Comparison of ENCODE assay signal across 8 cellular contexts in the genomic region with DNA sequence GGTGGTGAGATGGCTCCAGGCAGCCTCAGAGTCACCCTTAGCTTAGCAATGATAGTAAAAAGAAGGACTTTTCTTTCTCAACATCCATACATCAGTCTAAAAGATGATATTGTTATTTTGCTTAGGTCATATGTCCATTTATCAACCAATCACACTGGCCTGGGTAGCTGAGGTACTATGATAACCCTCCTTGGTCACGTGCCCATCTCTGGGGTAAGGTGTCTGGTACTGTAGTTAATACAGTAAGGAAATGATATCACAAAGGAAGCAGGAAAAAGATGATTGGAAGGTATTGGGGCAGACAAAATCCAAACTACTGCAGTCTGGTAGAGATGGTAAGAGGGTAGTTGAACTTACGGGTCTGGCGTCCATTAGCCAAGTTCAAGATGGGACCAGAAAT.
"Had no signal": no experiment of that assay in that cellular context is flagged by ENCODE, and none has a peak within 500 bp of the region (broad histone marks: within the 10 kb centered on the region; RNA-seq: fewer than 3 reads in every experiment).

No MANE protein-coding gene starts in this region.

- H3K4me2 ChIP-seq: KMS-11 had no signal

- H3K27ac Mint-ChIP-seq: IgD-negative memory B cell had no signal

- H3K36me3 Mint-ChIP-seq: IgD-negative memory B cell had no signal

- H3K9ac ChIP-seq: GM23248, KMS-11 had no signal

- H2AFZ ChIP-seq: GM23248 had no signal

- H3K27ac ChIP-seq: GM23248, KMS-11 had no signal

- DNase-seq: GM23248, GOT3, H7, HCEC 1CT, KBM-7 had no signal

- H3K4me3 ChIP-seq: GM23248 had no signal

- FAIRE-seq: HTR-8/SVneo had no signal
